33 cellular contexts compared by ENCODE assay signal in genomic region chr13:106011600-106011999, GRCh38.
"Had no signal": no experiment of that assay in that cellular context is flagged by ENCODE, and none has a peak within 500 bp of the region (broad histone marks: within the 10 kb centered on the region; RNA-seq: fewer than 3 reads in every experiment).

No MANE protein-coding gene starts in this region.

- DNase-seq: Karpas-422, Kasumi-1, MG63, MM.1S, MV-4-11, NCI-H1048, NCI-H1092, NCI-H1092 treated with DMSO at 0.1 percent for 48 hours, NCI-H1105, NCI-H1417 treated with DMSO at 0.1 percent for 48 hours, NCI-H1436, NCI-H1436 treated with DMSO at 0.1 percent for 48 hours, NCI-H146, NCI-H1694, NCI-H1694 treated with DMSO at 0.1 percent for 48 hours, NCI-H187, NCI-H187 treated with DMSO at 0.1 percent for 48 hours, NCI-H1930, NCI-H2029, NCI-H2029 treated with DMSO at 0.1 percent for 48 hours, NCI-H2081, NCI-H2081 treated with DMSO at 0.1 percent for 48 hours, NCI-H2107, NCI-H2171, NCI-H2171 treated with DMSO at 0.1 percent for 48 hours, NCI-H2227 treated with DMSO at 0.1 percent for 48 hours, NCI-H226, NCI-H345, NCI-H446, NCI-H446 treated with DMSO at 0.1 percent for 48 hours, NCI-H510A, NCI-H510A treated with DMSO at 0.1 percent for 48 hours, NCI-H524 had no signal

- H3K36me3 ChIP-seq: MG63 had no signal

- H3K27me3 ChIP-seq: MG63 had no signal

- H3K4me3 ChIP-seq: MG63 had no signal

- H3K9me3 ChIP-seq: MG63 had no signal
